Comparison of ENCODE assay signal across 1 cellular context in genomic region chr2:62209427-62209991, GRCh38.
TF ChIP-seq lines count a peak whose summit lies in the region.

No MANE protein-coding gene starts in this region.

TF ChIP-seq in H1, 55 proteins besides CTCF, POLR2A, EP300 and RAD21:
- TF ChIP-seq RBBP5 (IDR thresholded peaks at IDR 0.05; ENCODE audit: borderline replicate concordance, low read depth, low read length) (no peak), HDAC6 (IDR thresholded peaks at IDR 0.05; ENCODE audit: low read depth, low read length) (no peak), TBP (IDR thresholded peaks at IDR 0.05; ENCODE audit: low read depth, low read length) (no peak), TCF12 (IDR thresholded peaks at IDR 0.05; ENCODE audit: low read depth, low read length) (no peak), CHD2 (IDR thresholded peaks at IDR 0.05; ENCODE audit: low read length) (no peak), CREB1 (IDR thresholded peaks at IDR 0.05) (no peak), ASH2L (IDR thresholded peaks at IDR 0.05; ENCODE audit: low read length) (no peak), CBX8 (IDR thresholded peaks at IDR 0.05; ENCODE audit: borderline replicate concordance, low read depth, low read length) (no peak), MAFK (IDR thresholded peaks at IDR 0.05; ENCODE audit: low read depth, low read length) (no peak), CEBPB (IDR thresholded peaks at IDR 0.05; ENCODE audit: low read depth, low read length) (no peak), RFX5 (IDR thresholded peaks at IDR 0.05; ENCODE audit: borderline replicate concordance, low read depth, low read length) (no peak), GABPA (IDR thresholded peaks at IDR 0.05; ENCODE audit: borderline replicate concordance, insufficient read depth, low read length) (no peak), RXRA (IDR thresholded peaks at IDR 0.05; ENCODE audit: insufficient read depth, low read depth, low read length) (no peak), SIN3A (conservative IDR thresholded peaks at IDR 0.05 in 1 of 2, IDR thresholded peaks at IDR 0.05 in 1 of 2; ENCODE audit: low read depth in 1 of 2, low read length in 2 of 2) (no peak), EZH2 (IDR thresholded peaks at IDR 0.05; ENCODE audit: low read depth, low read length, severe bottlenecking) (no peak), JUND (IDR thresholded peaks at IDR 0.05; ENCODE audit: low read length) (no peak)
